Comparison of ENCODE assay signal across 29 cellular contexts in the genomic region with DNA sequence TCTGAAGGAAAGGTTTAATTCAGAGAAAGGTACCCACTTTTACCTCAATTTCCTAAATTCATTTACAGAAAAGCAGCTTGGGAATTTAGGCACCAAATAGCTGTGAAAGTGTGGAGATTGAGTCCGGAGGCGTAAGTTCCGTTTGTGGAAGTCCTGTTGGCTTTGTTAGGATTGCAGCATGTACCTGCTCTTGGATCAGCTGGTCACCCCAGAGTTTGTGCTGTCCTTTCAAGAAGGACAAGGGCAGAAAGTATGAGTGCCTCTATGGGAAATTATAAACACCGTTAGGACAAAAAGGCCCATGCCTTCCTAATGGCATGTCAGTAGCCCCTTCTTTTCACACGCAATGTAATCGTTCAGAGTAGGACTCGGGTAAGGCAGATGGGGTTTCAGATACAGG.
"Had no signal": no experiment of that assay in that cellular context is flagged by ENCODE, and none has a peak within 500 bp of the region (broad histone marks: within the 10 kb centered on the region; RNA-seq: fewer than 3 reads in every experiment).

No MANE protein-coding gene starts in this region.

- H3K36me3 ChIP-seq: ascending aorta, cardiac muscle cell had no signal

- DNase-seq: activated B cell treated with CpG ODN at 0.5 μM for 24 hours; activated CD4-positive, alpha-beta memory T cell treated with anti-CD3 and anti-CD28 coated beads for 36 hours; activated CD4-positive, alpha-beta T cell treated with anti-CD3 and anti-CD28 coated beads for 4 hours; activated CD4-positive, alpha-beta T cell treated with anti-CD3 and anti-CD28 coated beads, Interleukin-2, amount 10 ng/mL, durations not matched to agents 24 days and 14 days; activated CD4-positive, alpha-beta T cell treated with anti-CD3 and anti-CD28 coated beads, Interleukin-2, amount 50 U/mL, for 1 hour; activated CD4-positive, alpha-beta T cell treated with anti-CD3 and anti-CD28 coated beads, Interleukin-2, amount 50 U/mL, for 4 hours; activated CD4-positive, CD25-positive, alpha-beta regulatory T cell treated with anti-CD3 and anti-CD28 coated beads, Interleukin-2, amount 50 U/mL, for 72 hours; activated CD8-positive, alpha-beta memory T cell treated with anti-CD3 and anti-CD28 coated beads, Interleukin-2, amount 50 U/mL, for 4 hours; activated CD8-positive, alpha-beta T cell treated with anti-CD3 and anti-CD28 coated beads for 36 hours; activated effector memory CD4-positive, alpha-beta T cell treated with anti-CD3 and anti-CD28 coated beads, Interleukin-2, amount 50 U/mL, for 16 hours; activated gamma-delta T cell treated with Interleukin-2 at 50 U/mL for 16 hours; activated naive CD4-positive, alpha-beta T cell; activated naive CD4-positive, alpha-beta T cell treated with anti-CD3 and anti-CD28 coated beads for 36 hours; activated naive CD4-positive, alpha-beta T cell treated with anti-CD3 and anti-CD28 coated beads, Interleukin-2, amount 50 U/mL, for 16 hours; activated naive CD8-positive, alpha-beta T cell treated with anti-CD3 and anti-CD28 coated beads for 36 hours; activated T-cell treated with anti-CD3 and anti-CD28 coated beads for 4 hours; activated T-cell treated with anti-CD3 and anti-CD28 coated beads, Interleukin-2, amount 50 U/mL, for 1 hour; activated T-cell treated with anti-CD3 and anti-CD28 coated beads, Interleukin-2, amount 50 U/mL, for 4 hours; activated T-cell treated with anti-CD3 and anti-CD28 coated beads, Interleukin-2, amount 50 U/mL, for 72 hours; amygdala; anterior cingulate cortex; T-helper 1 cell; T-helper 2 cell; T-helper 9 cell had no signal

- H3K4me1 ChIP-seq: ascending aorta had no signal

- H3K27ac ChIP-seq: ascending aorta, cardiac muscle cell, VCaP had no signal

- ATAC-seq: activated CD8-positive, alpha-beta T cell treated with anti-CD3 and anti-CD28 coated beads for 36 hours; activated naive CD4-positive, alpha-beta T cell treated with anti-CD3 and anti-CD28 coated beads, Interleukin-2, amount 50 U/mL, for 72 hours; activated T-cell treated with anti-CD3 and anti-CD28 coated beads, Interleukin-2, amount 50 U/mL, for 4 hours; activated T-cell treated with anti-CD3 and anti-CD28 coated beads, Interleukin-2, amount 50 U/mL, for 72 hours; activated T-helper 17 cell treated with anti-CD3 and anti-CD28 coated beads, Interleukin-2, amount 50 U/mL, for 72 hours had no signal

- H3K27me3 ChIP-seq: ascending aorta, cardiac muscle cell had no signal

- H3K9me3 ChIP-seq: ascending aorta had no signal

- H3K4me3 ChIP-seq: ascending aorta, cardiac muscle cell had no signal
